Comparison of ENCODE assay signal across 8 cellular contexts in the genomic region with DNA sequence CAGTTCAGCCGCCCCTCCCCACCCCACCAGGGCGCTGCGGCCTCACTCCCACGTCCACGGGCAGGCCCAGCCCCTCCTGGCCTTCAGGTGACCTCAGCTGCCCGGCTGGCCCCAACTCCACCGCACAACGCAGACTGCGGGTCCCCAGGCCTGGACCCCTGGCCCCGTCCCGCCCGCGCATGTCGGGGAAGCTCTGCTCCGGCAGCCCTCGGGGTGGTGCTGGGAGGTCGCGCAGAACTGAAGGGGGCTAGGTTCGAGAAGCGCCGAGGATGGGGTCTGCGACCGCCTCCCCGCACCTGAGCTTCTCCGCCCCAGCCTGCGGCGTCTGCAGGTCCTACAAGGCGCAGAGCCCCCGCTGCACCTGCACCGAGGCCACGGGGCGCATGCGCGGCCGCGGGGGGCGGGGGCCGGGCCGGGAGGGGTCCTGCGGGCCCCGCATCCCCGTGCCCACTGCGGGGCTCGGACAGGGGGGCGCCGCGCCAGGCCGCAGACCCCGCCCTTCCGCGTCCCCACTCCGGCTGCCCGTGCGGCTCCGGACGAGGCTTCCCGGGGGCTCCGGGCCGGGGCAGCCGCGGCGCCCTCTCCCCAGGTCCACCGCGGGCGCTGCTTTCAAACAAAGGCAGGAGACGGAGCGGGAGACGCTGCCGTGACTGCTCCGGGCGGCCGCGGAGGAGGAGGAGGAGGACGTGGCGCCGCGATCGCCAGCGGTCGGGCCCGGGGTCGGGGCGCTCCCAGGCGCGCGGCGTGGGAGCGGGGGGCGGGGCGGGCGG. TPM values are rescaled to one million over a fixed set of nuclear protein-coding genes. Genes with fewer than 3 reads are reported as not detected.
DNase-seq lines count a peak whose midpoint lies in the region; FAIRE-seq and TF ChIP-seq lines count a peak whose summit lies in the region.

No MANE protein-coding gene starts in this region.

- H3K27me3 ChIP-seq in effector memory CD4-positive, alpha-beta T cell (replicated peaks; ENCODE audit: control insufficient read depth, insufficient read depth, low read length, poor library complexity, severe bottlenecking) = peaks cover 19% of the 10 kb centered on the region
- H3K27me3 ChIP-seq in osteoblast (ENCODE audit: insufficient read depth, low read length) = peaks cover 30% of the 10 kb centered on the region

- H3K4me3 ChIP-seq in effector memory CD4-positive, alpha-beta T cell (ENCODE audit: insufficient read depth, low read depth, low read length, poor library complexity, severe bottlenecking) = peak overlapping the region; percentile 35
- no peak overlapping the region for H3K4me3 ChIP-seq in osteoblast (ENCODE audit: insufficient read depth, low read length)

- no peak overlapping the region for H3K4me2 ChIP-seq in osteoblast (ENCODE audit: insufficient read depth, low read length)

- H4K20me1 ChIP-seq in osteoblast (ENCODE audit: insufficient read depth, low read length) = no peaks in the 10 kb centered on the region

- FAIRE-seq in RCC 7860 (lab: Jason Lieb, UNC) = no peak

- H3K36me3 ChIP-seq in effector memory CD4-positive, alpha-beta T cell (ENCODE audit: control insufficient read depth, insufficient read depth, low read length) = no peaks in the 10 kb centered on the region
- H3K36me3 ChIP-seq in osteoblast (ENCODE audit: insufficient read depth, low read length) = no peaks in the 10 kb centered on the region

- no peak overlapping the region for H3K27ac ChIP-seq in effector memory CD4-positive, alpha-beta T cell (ENCODE audit: insufficient read depth, low read length, poor library complexity, severe bottlenecking)
- H3K27ac ChIP-seq in osteoblast (ENCODE audit: low read depth, low read length) = no peak overlapping the region

- DNase-seq in D341Med (ENCODE audit: low spot score) (peak; percentile 95), NCI-H1105 treated with DMSO at 0.1 percent for 48 hours (lab: John Stamatoyannopoulos, UW) (peak; percentile 6), osteoblast (ENCODE audit: insufficient read length, low spot score, missing footprints) (peak; percentile 87), RCC 7860 (ENCODE audit: low spot score) (no peak), T1000 (lab: John Stamatoyannopoulos, UW) (no peak), NCI-H2107 treated with DMSO at 0.1 percent for 48 hours (lab: John Stamatoyannopoulos, UW; ENCODE audit: unreplicated experiment) (no peak), activated gamma-delta T cell (lab: John Stamatoyannopoulos, UW) (no peak)
- no peak for DNase-seq in effector memory CD4-positive, alpha-beta T cell

- H3K79me2 ChIP-seq in osteoblast (ENCODE audit: insufficient read depth, low read length) = no peaks in the 10 kb centered on the region

- peaks cover 4% of the 10 kb centered on the region for H3K4me1 ChIP-seq in effector memory CD4-positive, alpha-beta T cell (ENCODE audit: control insufficient read depth, insufficient read depth, low read length, poor library complexity, severe bottlenecking)
- H3K4me1 ChIP-seq in osteoblast (ENCODE audit: insufficient read depth, low read length) = no peaks in the 10 kb centered on the region

- H3K9me3 ChIP-seq in effector memory CD4-positive, alpha-beta T cell (ENCODE audit: control insufficient read depth, low read length) = no peaks in the 10 kb centered on the region
- no peaks in the 10 kb centered on the region for H3K9me3 ChIP-seq in osteoblast (ENCODE audit: low read depth, low read length)

- H2AFZ ChIP-seq in osteoblast (ENCODE audit: low read length) = no peak overlapping the region

- TF ChIP-seq CTCF in osteoblast (IDR thresholded peaks at IDR 0.05; ENCODE audit: extremely low read depth, low read depth, low read length) = no peak

RNA-seq across cellular contexts. Expression of a gene that starts 0.7 kb away (rescaled TPM):
- total RNA-seq in osteoblast = under 0.01 TPM in 2 replicates

RNA-seq across cellular contexts. Expression of a gene that starts 49.7 kb away (rescaled TPM):
- total RNA-seq in osteoblast = 19.2 and 19.9 TPM in 2 replicates

Comparison
In these comparisons a context has a peak if more than half of its experiments do, and no peak if none do; other contexts are left out.
1. DNase-seq: peak in D341Med (single experiment), NCI-H1105 treated with DMSO at 0.1 percent for 48 hours (single experiment) and osteoblast (single experiment); none in effector memory CD4-positive, alpha-beta T cell (0 of 3), RCC 7860 (single experiment), T1000 (single experiment), NCI-H2107 treated with DMSO at 0.1 percent for 48 hours (single experiment) and activated gamma-delta T cell (single experiment).